26 cellular contexts compared by ENCODE assay signal in the genomic region with DNA sequence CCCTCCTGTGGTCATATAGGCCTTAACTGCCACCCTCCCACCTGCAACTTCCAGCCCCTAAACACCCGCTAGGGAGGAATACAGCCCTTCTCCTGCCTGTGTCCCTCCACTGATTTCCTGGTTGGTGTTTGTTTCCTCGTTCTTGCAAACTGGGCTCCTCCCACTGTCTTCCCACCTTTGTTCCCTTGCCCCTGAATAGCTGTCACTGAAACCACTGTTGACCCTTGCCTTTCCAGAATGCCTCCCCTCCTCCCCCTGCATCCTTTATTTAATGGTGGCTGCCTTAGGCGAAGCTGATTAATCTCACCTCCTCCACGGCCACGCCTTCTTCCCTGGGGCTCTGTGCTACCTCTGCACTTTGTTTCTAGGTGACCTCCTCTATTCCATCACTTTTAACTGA.
DNase-seq lines count a peak whose midpoint lies in the region; ATAC-seq and TF ChIP-seq lines count a peak whose summit lies in the region.
"Had no signal": no experiment of that assay in that cellular context is flagged by ENCODE, and none has a peak within 500 bp of the region (broad histone marks: within the 10 kb centered on the region; RNA-seq: fewer than 3 reads in every experiment).

No MANE protein-coding gene starts in this region.

- H3F3A ChIP-seq in PC-3 (ENCODE audit: low read length, unreplicated experiment) = no peaks in the 10 kb centered on the region

- intact Hi-C loops in PC-3 (cut with micrococcal nuclease) (no loop called here), posterior cingulate gyrus (cut with DNase I) (no loop called here)

- H3K9me2 ChIP-seq in PC-3 (replicated peaks; ENCODE audit: low read length) = no peaks in the 10 kb centered on the region

- no TSS peak for BruUV-seq in PC-3 (replicated peaks; lab: Mats Ljungman, UMichigan)

- H3K9me3 ChIP-seq in PC-3 (ENCODE audit: low read length) (no peaks in the 10 kb centered on the region), osteoblast (ENCODE audit: low read depth, low read length) (no peaks in the 10 kb centered on the region)
- H3K9me3 ChIP-seq: left lung, SJCRH30, tibial artery had no signal

- H3K27me3 ChIP-seq in PC-3 (ENCODE audit: low read length) (no peaks in the 10 kb centered on the region), osteoblast (ENCODE audit: insufficient read depth, low read length) (no peaks in the 10 kb centered on the region)
- H3K27me3 ChIP-seq: left lung, SJCRH30, tibial artery had no signal

- H3K4me1 ChIP-seq in PC-3 (ENCODE audit: insufficient read depth, low read length) (peaks cover 59% of the 10 kb centered on the region), osteoblast (ENCODE audit: insufficient read depth, low read length) (peaks cover 43% of the 10 kb centered on the region)
- H3K4me1 ChIP-seq: left lung, SJCRH30 had no signal

- no peak overlapping the region for H3K4me2 ChIP-seq in PC-3 (ENCODE audit: low read length)
- H3K4me2 ChIP-seq in osteoblast (ENCODE audit: insufficient read depth, low read length) = no peak overlapping the region

- CTCF ChIA-PET in PC-3 (lab: Charles Lee) = no interaction called here

- ATAC-seq in PC-3 = no peak
- ATAC-seq: activated CD8-positive, alpha-beta memory T cell treated with anti-CD3 and anti-CD28 coated beads, Interleukin-2, amount 10 ng/mL, durations not matched to agents 7 days and 5 days; K562; left lung; natural killer cell had no signal

- H3K79me2 ChIP-seq in PC-3 (ENCODE audit: low read length) = no peaks in the 10 kb centered on the region
- H3K79me2 ChIP-seq in osteoblast (ENCODE audit: insufficient read depth, low read length) = no peaks in the 10 kb centered on the region

- 0 out of 2 replicates have a peak overlapping the region, but pooled peaks have one; percentile 6 for H2AFZ ChIP-seq in PC-3 (ENCODE audit: low read length)
- no peak overlapping the region for H2AFZ ChIP-seq in osteoblast (ENCODE audit: low read length)

- H3K4me3 ChIP-seq in PC-3 (ENCODE audit: low read length) (no peak overlapping the region), osteoblast (ENCODE audit: insufficient read depth, low read length) (no peak overlapping the region)
- H3K4me3 ChIP-seq: coronary artery, K562, left lung, SJCRH30, tibial artery had no signal

- H3K27ac ChIP-seq in PC-3 (ENCODE audit: low read length) (no peak overlapping the region), osteoblast (ENCODE audit: low read depth, low read length) (no peak overlapping the region)
- H3K27ac ChIP-seq: coronary artery, left lung, SJCRH30, tibial artery had no signal

- DNase-seq in ELF-1 (ENCODE audit: low read depth, low spot score) = peak; percentile 98
- no peak for DNase-seq in PC-3
- DNase-seq in iPS-NIHi11 (ENCODE audit: low spot score) = peak; percentile 62
- DNase-seq in osteoblast (ENCODE audit: insufficient read length, low spot score, missing footprints) = peak; percentile 73
- no peak for DNase-seq in posterior cingulate gyrus
- no peak for DNase-seq in occipital lobe (lab: John Stamatoyannopoulos, UW)
- DNase-seq in NCI-H1105 treated with DMSO at 0.1 percent for 48 hours (lab: John Stamatoyannopoulos, UW) = no peak
- DNase-seq in stimulated activated CD4-positive, alpha-beta T cell treated with anti-CD3 and anti-CD28 coated beads, Interleukin-15, amount 100 ng/mL, for 24 hours = no peak
- DNase-seq: ACHN; activated CD4-positive, alpha-beta T cell treated with anti-CD3 and anti-CD28 coated beads, Interleukin-2, amount 10 ng/mL, durations not matched to agents 24 days and 14 days; activated CD8-positive, alpha-beta memory T cell treated with anti-CD3 and anti-CD28 coated beads, Interleukin-2, amount 10 ng/mL, durations not matched to agents 7 days and 5 days; activated naive CD4-positive, alpha-beta T cell treated with anti-CD3 and anti-CD28 coated beads, Interleukin-2, amount 10 ng/mL, durations not matched to agents 7 days and 5 days; amygdala; C1 segment of cervical spinal cord; glutamatergic neuron; HCEC 1CT; natural killer cell; NCI-H1930; SJCRH30; stimulated activated CD4-positive, alpha-beta T cell treated with anti-CD3 and anti-CD28 coated beads, Interleukin-4, amount 100 ng/mL, for 1 hour; stimulated activated naive CD4-positive, alpha-beta T cell treated with Interleukin-2 at 50 U/mL for 16 hours; T-helper 1 cell; tibial artery had no signal

- no peak overlapping the region for H3K9ac ChIP-seq in PC-3 (ENCODE audit: low read length)

- TF ChIP-seq CTCF in PC-3 (conservative IDR thresholded peaks at IDR 0.05; ENCODE audit: low read depth, low read length) (no peak), osteoblast (IDR thresholded peaks at IDR 0.05; ENCODE audit: extremely low read depth, low read depth, low read length) (no peak)

- H3K36me3 ChIP-seq in PC-3 (ENCODE audit: low read depth, low read length) = no peaks in the 10 kb centered on the region
- no peaks in the 10 kb centered on the region for H3K36me3 ChIP-seq in osteoblast (ENCODE audit: insufficient read depth, low read length)
- H3K36me3 ChIP-seq: left lung, SJCRH30, tibial artery had no signal

- H4K20me1 ChIP-seq in PC-3 (ENCODE audit: low read length) = no peaks in the 10 kb centered on the region
- H4K20me1 ChIP-seq in osteoblast (ENCODE audit: insufficient read depth, low read length) = no peaks in the 10 kb centered on the region

- POLR2A ChIA-PET in PC-3 (lab: Charles Lee; ENCODE audit: unreplicated experiment) = no interaction called here

Comparison
In these comparisons a context has a peak if more than half of its experiments do, and no peak if none do; other contexts are left out.
1. DNase-seq: peak in ELF-1 (single experiment), iPS-NIHi11 (single experiment) and osteoblast (single experiment); none in PC-3 (single experiment), posterior cingulate gyrus (0 of 10), occipital lobe (single experiment), NCI-H1105 treated with DMSO at 0.1 percent for 48 hours (single experiment) and stimulated activated CD4-positive, alpha-beta T cell treated with anti-CD3 and anti-CD28 coated beads, Interleukin-15, amount 100 ng/mL, for 24 hours (single experiment).